Comparison of ENCODE assay signal across 8 cellular contexts in genomic region chr7:97024209-97025129, GRCh38. TPM values are rescaled to one million over a fixed set of nuclear protein-coding genes. Genes with fewer than 3 reads are reported as not detected.
DNase-seq lines count a peak whose midpoint lies in the region; ATAC-seq and TF ChIP-seq lines count a peak whose summit lies in the region.

Gene DLX5, minus strand, starts transcription at chr7:97024831. Its CDS starts 208 bp downstream, at chr7:97024623.

- TF ChIP-seq CTCF in fibroblast of villous mesenchyme (IDR thresholded peaks at IDR 0.05; ENCODE audit: insufficient read depth, low read depth, low read length) = no peak
- no peak for TF ChIP-seq CTCF in psoas muscle (IDR thresholded peaks at IDR 0.05)

- ATAC-seq in psoas muscle (peak in 3 of 4 donors; percentile 22 to 33 (median 31)), GM21423 (IDR thresholded peaks at IDR 0.05; ENCODE audit: unreplicated experiment) (no peak)

- 1 to 2% (median 2%) methylated on average over 60 of the region's 60 CpGs for WGBS in psoas muscle, 3 donors

- H3K4me3 ChIP-seq in fibroblast of villous mesenchyme (ENCODE audit: low read depth, low read length) = peak within 1 kb of the TSS; percentile 1
- peak within 1 kb of the TSS; percentile 42 for H3K4me3 ChIP-seq in psoas muscle

- H3K27ac ChIP-seq in psoas muscle = no peak within 1 kb of the TSS

- intact Hi-C loops in psoas muscle (cut with DNase I) = loop anchor here in 1 of 2 donors (5.0 kb wide), 1 partner anchor 947 kb away; no protein-coding TSS in a partner anchor

- DNase-seq in Ammon's horn (ENCODE audit: low spot score) = peak; percentile 35
- peak; percentile 71 for DNase-seq in HT1080 (ENCODE audit: low read depth)
- DNase-seq in SHP77 treated with DMSO at 0.1 percent for 48 hours (lab: John Stamatoyannopoulos, UW) = peak; percentile 46
- peak; percentile 27 for DNase-seq in fibroblast of villous mesenchyme (ENCODE audit: low read depth)
- DNase-seq in psoas muscle = no peak
- DNase-seq in mucosa of gallbladder (ENCODE audit: low spot score) = no peak
- DNase-seq in AML-193 (lab: John Stamatoyannopoulos, UW) = no peak

- peaks cover 0 to 93% (median 57%) of the 10 kb centered on the region in 3 donors for H3K27me3 ChIP-seq in psoas muscle (ENCODE audit: insufficient read depth in 3 of 3, low read length in 2 of 3)

- H3K4me1 ChIP-seq in psoas muscle = peaks cover 17% of the 10 kb centered on the region

- no peaks in the 10 kb centered on the region for H3K9me3 ChIP-seq in psoas muscle

- H3K36me3 ChIP-seq in psoas muscle (ENCODE audit: insufficient read depth in 1 of 2, low read depth in 1 of 2) = no peaks in the 10 kb centered on the region

RNA-seq across cellular contexts. Expression of gene DLX5, which starts in this region (rescaled TPM):
- total RNA-seq in HT1080 (2014; rRNA removed; shearing (Covaris generic)) = 0.23 and 1.3 TPM in 2 replicates
- polyA plus RNA-seq in HT1080 (2015; cell fraction: cytosol; rRNA removed) = 2.1 and 2.3 TPM in 2 replicates
- polyA plus RNA-seq in HT1080 (2015; cell fraction: nucleus; rRNA removed) = 1.8 and 4.2 TPM in 2 replicates
- total RNA-seq in fibroblast of villous mesenchyme (not detected in 2 replicates), psoas muscle (not detected), mucosa of gallbladder (not detected)
- not detected for polyA plus RNA-seq in psoas muscle

Comparison
In these comparisons a context has a peak if more than half of its experiments do, and no peak if none do; other contexts are left out.
1. Peak in DNase-seq and H3K4me3 ChIP-seq in fibroblast of villous mesenchyme; RNA of the gene not detected or under 1 TPM.
2. Peak in ATAC-seq and H3K4me3 ChIP-seq in psoas muscle; RNA of the gene not detected or under 1 TPM.
3. DNase-seq: peak in Ammon's horn (single experiment), HT1080 (single experiment) and SHP77 treated with DMSO at 0.1 percent for 48 hours (single experiment); none in psoas muscle (0 of 2), mucosa of gallbladder (single experiment) and AML-193 (0 of 2).